ENCODE assay signal across 15 cellular contexts in the genomic region with DNA sequence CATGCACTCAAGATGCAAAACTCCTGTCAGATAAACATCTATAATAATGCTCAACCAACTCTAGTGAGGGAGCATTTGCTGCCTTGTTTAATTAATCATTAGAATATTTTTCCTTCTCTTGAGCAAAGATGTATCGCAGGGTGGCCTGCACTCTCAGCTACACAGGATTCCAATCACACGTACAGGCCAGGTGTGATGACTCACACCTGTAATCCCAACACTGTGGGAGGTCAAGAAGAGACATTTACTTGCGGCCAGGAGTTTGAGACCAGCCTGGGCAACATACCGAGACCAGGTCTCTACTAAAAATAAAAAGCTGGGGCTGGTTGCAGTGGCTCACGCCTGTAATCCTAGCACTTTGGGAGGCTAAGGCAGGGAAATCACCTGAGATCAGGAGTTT. TPM values are rescaled to one million over a fixed set of nuclear protein-coding genes. Genes with fewer than 3 reads are reported as not detected.
A peak's percentile ranks its signal among the peaks of the same experiment; 100 is the strongest.
DNase-seq lines count a peak whose midpoint lies in the region; ATAC-seq and TF ChIP-seq lines count a peak whose summit lies in the region.
"Had no signal": no experiment of that assay in that cellular context is flagged by ENCODE, and none has a peak within 500 bp of the region (broad histone marks: within the 10 kb centered on the region; RNA-seq: fewer than 3 reads in every experiment).

No MANE protein-coding gene starts in this region.

- H3K79me1 ChIP-seq in trophoblast cell (ENCODE audit: low read length), result no peaks in the 10 kb centered on the region
- peaks cover 19% of the 10 kb centered on the region for H3K79me1 ChIP-seq in mesenchymal stem cell (replicated peaks; ENCODE audit: low read length, poor library complexity, severe bottlenecking)

- DNase-seq in right atrium auricular region (ENCODE audit: low spot score), result peak; percentile 46
- DNase-seq in left ventricle myocardium superior, result no peak
- DNase-seq in hepatocyte (ENCODE audit: low spot score), result no peak
- DNase-seq in trophoblast cell, result peak; percentile 65 to 80
- DNase-seq in mesenchymal stem cell, result no peak
- no peak for DNase-seq in NCI-H446 treated with DMSO at 0.1 percent for 48 hours (lab: John Stamatoyannopoulos, UW)
- DNase-seq in cortex of kidney (lab: John Stamatoyannopoulos, UW), result no peak
- DNase-seq: ACHN; BE2C; Caco-2; CD4-positive, alpha-beta T cell; GOT3; H7; IMR-90 had no signal

- H2BK12ac ChIP-seq in trophoblast cell (ENCODE audit: low read length), result no peak overlapping the region
- no peak overlapping the region for H2BK12ac ChIP-seq in mesenchymal stem cell (ENCODE audit: low read length in 2 of 2)

- H3K79me2 ChIP-seq in hepatocyte (peaks cover 3% of the 10 kb centered on the region), trophoblast cell (ENCODE audit: control insufficient read depth, insufficient read depth, low read length, poor library complexity) (no peaks in the 10 kb centered on the region)

- no peak overlapping the region for H4K91ac ChIP-seq in trophoblast cell (ENCODE audit: low read depth, low read length)
- no peak overlapping the region for H4K91ac ChIP-seq in mesenchymal stem cell (ENCODE audit: low read length)

- no peak overlapping the region for H4K12ac ChIP-seq in trophoblast cell (ENCODE audit: low read depth, low read length)

- H2AK5ac ChIP-seq in trophoblast cell (ENCODE audit: low read length) (no peak overlapping the region), mesenchymal stem cell (ENCODE audit: low read length, severe bottlenecking) (no peak overlapping the region)

- H4K8ac ChIP-seq in trophoblast cell (ENCODE audit: low read depth, low read length), result no peak overlapping the region
- H4K8ac ChIP-seq in mesenchymal stem cell (ENCODE audit: low read length), result no peak overlapping the region

- no peaks in the 10 kb centered on the region for H3K9me2 ChIP-seq in hepatocyte (replicated peaks; ENCODE audit: insufficient read depth)

- H3K4me1 ChIP-seq in right atrium auricular region (peaks cover 0 to 7% of the 10 kb centered on the region in 2 donors), hepatocyte (ENCODE audit: insufficient read depth) (no peaks in the 10 kb centered on the region), trophoblast cell (ENCODE audit: control insufficient read depth in 1 of 2, insufficient read depth in 2 of 2, low read length in 2 of 2) (no peaks in the 10 kb centered on the region), mesenchymal stem cell (ENCODE audit: control insufficient read depth, insufficient read depth, low read depth, low read length) (peaks cover 2% of the 10 kb centered on the region)
- H3K4me1 ChIP-seq: BE2C, Caco-2 had no signal

- H2BK15ac ChIP-seq in mesenchymal stem cell (ENCODE audit: low read depth, poor library complexity, severe bottlenecking), result no peak overlapping the region

- H3K18ac ChIP-seq in trophoblast cell (ENCODE audit: low read length) (no peak overlapping the region), mesenchymal stem cell (ENCODE audit: low read depth in 1 of 2, low read length in 2 of 2) (no peak overlapping the region)

- H3K4me3 ChIP-seq in right atrium auricular region (no peak overlapping the region), hepatocyte (no peak overlapping the region), trophoblast cell (ENCODE audit: low read depth, low read length) (no peak overlapping the region), mesenchymal stem cell (ENCODE audit: insufficient read depth in 1 of 2, low read depth in 1 of 2, low read length in 2 of 2) (no peak overlapping the region)

- no peak overlapping the region for H3K14ac ChIP-seq in trophoblast cell (ENCODE audit: low read length)
- H3K14ac ChIP-seq in mesenchymal stem cell (ENCODE audit: low read length in 2 of 2), result no peak overlapping the region

- peaks cover 0 to 13% of the 10 kb centered on the region in 2 donors for H3K9me3 ChIP-seq in right atrium auricular region
- H3K9me3 ChIP-seq in hepatocyte (ENCODE audit: low read depth), result no peaks in the 10 kb centered on the region
- peaks cover 1% of the 10 kb centered on the region for H3K9me3 ChIP-seq in trophoblast cell (ENCODE audit: insufficient read depth, low read depth, low read length)
- H3K9me3 ChIP-seq in mesenchymal stem cell (ENCODE audit: control insufficient read depth, low read length), result peaks cover 19% of the 10 kb centered on the region
- H3K9me3 ChIP-seq: BE2C, Caco-2 had no signal

- H2BK120ac ChIP-seq in trophoblast cell (ENCODE audit: insufficient read depth, low read length, poor library complexity) (no peak overlapping the region), mesenchymal stem cell (ENCODE audit: low read depth, low read length) (no peak overlapping the region)

- no peaks in the 10 kb centered on the region for H4K20me1 ChIP-seq in hepatocyte (ENCODE audit: insufficient read depth, poor library complexity, severe bottlenecking)

- H3K23ac ChIP-seq in trophoblast cell (ENCODE audit: low read length), result no peak overlapping the region
- H3K23ac ChIP-seq in mesenchymal stem cell (ENCODE audit: low read length in 2 of 2), result no peak overlapping the region

- H3K9ac ChIP-seq in trophoblast cell (ENCODE audit: low read length) (no peak overlapping the region), mesenchymal stem cell (ENCODE audit: low read length) (no peak overlapping the region)

- H3K4ac ChIP-seq in trophoblast cell (ENCODE audit: low read depth, low read length) (no peak overlapping the region), mesenchymal stem cell (ENCODE audit: low read depth in 1 of 2, low read length in 2 of 2) (no peak overlapping the region)

- H2BK5ac ChIP-seq in trophoblast cell (ENCODE audit: low read depth, low read length, poor library complexity) (no peak overlapping the region), mesenchymal stem cell (ENCODE audit: low read depth, low read length, poor library complexity, severe bottlenecking) (no peak overlapping the region)

- H3K4me2 ChIP-seq in hepatocyte, result no peak overlapping the region
- no peak overlapping the region for H3K4me2 ChIP-seq in trophoblast cell (ENCODE audit: low read length)
- H3K4me2 ChIP-seq in mesenchymal stem cell (ENCODE audit: low read length, poor library complexity, severe bottlenecking), result no peak overlapping the region

- no peak for ATAC-seq in left ventricle myocardium superior

- peaks cover 86% of the 10 kb centered on the region for H3K36me3 ChIP-seq in right atrium auricular region
- peaks cover 11% of the 10 kb centered on the region for H3K36me3 ChIP-seq in hepatocyte (replicated peaks; ENCODE audit: insufficient read depth, low read depth)
- peaks cover 21 to 38% of the 10 kb centered on the region in 2 experiments for H3K36me3 ChIP-seq in trophoblast cell (ENCODE audit: control insufficient read depth in 1 of 2, insufficient read depth in 2 of 2, low read length in 2 of 2)
- H3K36me3 ChIP-seq in mesenchymal stem cell (ENCODE audit: control insufficient read depth in 1 of 2, insufficient read depth in 2 of 2, low read depth in 1 of 2, low read length in 2 of 2), result peaks cover 49 to 98% of the 10 kb centered on the region in 2 experiments

- H3K27ac ChIP-seq in right atrium auricular region, result no peak overlapping the region
- H3K27ac ChIP-seq in hepatocyte, result peak overlapping the region; percentile 67
- no peak overlapping the region for H3K27ac ChIP-seq in trophoblast cell (ENCODE audit: low read depth, low read length)
- H3K27ac ChIP-seq in mesenchymal stem cell (ENCODE audit: low read length, poor library complexity, severe bottlenecking), result no peak overlapping the region
- H3K27ac ChIP-seq: C4-2B had no signal

- no peaks in the 10 kb centered on the region for H3K27me3 ChIP-seq in right atrium auricular region
- no peaks in the 10 kb centered on the region for H3K27me3 ChIP-seq in hepatocyte
- H3K27me3 ChIP-seq in trophoblast cell (ENCODE audit: insufficient read depth, low read length), result no peaks in the 10 kb centered on the region
- no peaks in the 10 kb centered on the region for H3K27me3 ChIP-seq in mesenchymal stem cell (ENCODE audit: control insufficient read depth in 1 of 2, insufficient read depth in 1 of 2, low read length in 2 of 2)
- H3K27me3 ChIP-seq: BE2C had no signal

- H2AFZ ChIP-seq in hepatocyte, result no peak overlapping the region
- no peak overlapping the region for H2AFZ ChIP-seq in trophoblast cell (ENCODE audit: insufficient read depth, low read length, poor library complexity)
- no peak overlapping the region for H2AFZ ChIP-seq in mesenchymal stem cell (ENCODE audit: low read depth, low read length)

- TF ChIP-seq CTCF in right atrium auricular region (IDR thresholded peaks at IDR 0.05), result no peak
- no peak for TF ChIP-seq CTCF in hepatocyte (IDR thresholded peaks at IDR 0.05; ENCODE audit: poor library complexity)

- intact Hi-C loops in left ventricle myocardium superior (cut with micrococcal nuclease), result loop anchor here (10.0 kb wide), 1 partner anchor 49 kb away; a partner anchor contains a TSS

- 88% methylated on average over 5 of the region's 5 CpGs for WGBS in hepatocyte (ENCODE audit: low lambda C conversion rate, missing lambda C conversion rate)
- no CpG with 5 or more reads among the region's 5 CpGs for WGBS in trophoblast cell (ENCODE audit: extremely low coverage, insufficient coverage, insufficient read length)
- WGBS in mesenchymal stem cell, result 94% methylated on average over 5 of the region's 5 CpGs

RNA-seq across cellular contexts. Expression of a gene that starts 49.1 kb away (rescaled TPM):
- total RNA-seq in right atrium auricular region (10 to 100 TPM; 29.9 to 31.6 TPM), left ventricle myocardium superior (72.2 TPM), hepatocyte (41.0 and 50.1 TPM in 2 replicates)
- polyA plus RNA-seq in hepatocyte, result 55.8 and 56.1 TPM in 2 replicates
- 56.6 and 59.3 TPM in 2 replicates for polyA plus RNA-seq in trophoblast cell (2013)
- polyA plus RNA-seq in mesenchymal stem cell (2013, experiment 1 of 2), result 59.1 TPM
- 55.8 TPM for polyA plus RNA-seq in mesenchymal stem cell (2013, experiment 2 of 2)

Comparison
In these comparisons a context has a peak if more than half of its experiments do, and no peak if none do; other contexts are left out.
1. DNase-seq: peak in right atrium auricular region (single experiment) and trophoblast cell (2 of 2); none in left ventricle myocardium superior (single experiment), hepatocyte (single experiment), mesenchymal stem cell (single experiment), NCI-H446 treated with DMSO at 0.1 percent for 48 hours (single experiment) and cortex of kidney (single experiment).